ENCODE assay signal across 1 cellular context in the genomic region with DNA sequence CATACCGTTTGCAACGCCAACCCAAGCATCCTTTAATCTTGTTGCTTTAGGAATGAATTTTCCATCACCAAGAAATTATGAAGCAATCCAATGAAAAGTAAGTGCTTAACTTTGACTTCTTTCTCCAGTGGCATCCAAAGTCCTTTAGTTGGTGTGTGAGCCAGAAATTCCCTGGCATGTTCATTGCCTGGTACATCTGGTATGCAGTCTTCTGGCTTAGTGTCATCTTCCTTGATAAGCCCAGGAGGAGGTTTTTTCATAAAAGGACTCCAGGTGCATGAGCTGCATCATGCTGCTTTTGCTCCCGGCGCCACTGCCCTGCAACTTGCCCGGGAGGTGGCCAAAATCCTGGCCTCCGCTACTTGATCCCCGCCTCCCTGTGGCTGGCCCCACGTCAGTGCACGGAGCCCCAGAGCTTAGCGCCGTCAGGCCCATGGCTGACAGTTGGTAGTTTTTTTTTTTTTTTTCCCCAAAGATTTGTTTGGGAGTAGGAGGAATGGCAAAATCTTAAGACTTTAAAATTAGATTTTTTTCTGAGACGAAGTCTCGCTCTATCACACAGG.
TF ChIP-seq lines count a peak whose summit lies in the region.

No MANE protein-coding gene starts in this region.

TF ChIP-seq in SK-N-SH treated with all-trans-retinoic acid at 6 μM for 48 hours, 23 proteins besides CTCF, POLR2A, EP300 and RAD21 (continued from another document):
- TF ChIP-seq CSRNP3 (CRISPR knock-in tag; IDR thresholded peaks at IDR 0.05) (no peak), ZNF565 (CRISPR knock-in tag; conservative IDR thresholded peaks at IDR 0.05; ENCODE audit: low read depth) (no peak), PATZ1 (CRISPR knock-in tag; IDR thresholded peaks at IDR 0.05; ENCODE audit: borderline replicate concordance) (no peak), ZFP30 (CRISPR knock-in tag; IDR thresholded peaks at IDR 0.05) (no peak), ESRRG (CRISPR knock-in tag; IDR thresholded peaks at IDR 0.05) (no peak)
TF ChIP-seq in SK-N-SH treated with all-trans-retinoic acid at 6 μM for 48 hours: peak in this region for 0.
